Comparison of ENCODE assay signal across 1 cellular context in the genomic region with DNA sequence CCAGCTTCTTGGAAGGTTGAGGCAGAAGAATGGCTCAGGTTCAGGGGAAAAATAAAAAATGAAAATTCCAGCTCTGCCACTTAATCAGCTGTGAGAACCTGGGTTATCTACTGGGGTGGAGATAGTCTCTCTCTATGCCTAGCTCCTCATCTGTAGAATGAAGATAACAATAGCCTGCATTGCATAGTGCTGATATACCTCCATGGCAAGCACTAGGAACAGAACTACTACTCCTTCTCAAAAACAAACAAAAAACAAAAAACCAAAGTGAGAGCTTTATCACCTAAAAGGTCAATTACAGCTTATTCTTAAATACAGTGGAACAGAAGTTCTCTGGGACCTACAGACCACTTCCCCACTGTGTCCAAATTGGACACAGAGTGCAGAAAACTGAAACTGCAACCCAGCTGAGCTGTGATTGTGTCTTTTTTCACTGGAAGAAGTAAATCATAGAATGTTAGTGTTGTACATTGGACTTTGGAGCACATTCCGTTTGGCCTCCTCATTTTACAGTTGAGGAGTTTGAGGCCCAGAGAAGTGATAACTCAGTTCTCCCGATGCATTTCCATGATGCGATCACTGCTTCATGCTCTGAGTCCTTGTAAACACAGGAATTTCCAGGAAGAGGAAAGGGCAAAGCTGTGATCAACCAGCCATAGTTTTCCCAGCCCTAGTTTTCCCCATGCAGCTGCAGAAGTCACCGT.
TF ChIP-seq lines count a peak whose summit lies in the region.

No MANE protein-coding gene starts in this region.

TF ChIP-seq in K562, 482 proteins besides CTCF, POLR2A, EP300 and RAD21 (continued from another document and continues in another):
- TF ChIP-seq ZNF766 (CRISPR knock-in tag; conservative IDR thresholded peaks at IDR 0.05): peak; percentile 83; the same call in 1 of the 2 replicates
- TF ChIP-seq ZNF311 (CRISPR knock-in tag; IDR thresholded peaks at IDR 0.05): no peak
- no peak for TF ChIP-seq FOXA1 (IDR thresholded peaks at IDR 0.05; ENCODE audit: borderline replicate concordance)
- no peak for TF ChIP-seq POLR2B (IDR thresholded peaks at IDR 0.05; ENCODE audit: low read depth, partially characterized antibody)
- TF ChIP-seq FOXJ2 (tag; IDR thresholded peaks at IDR 0.05): no peak; the same call in 1 of the 2 replicates
- no peak for TF ChIP-seq EGR1 (conservative IDR thresholded peaks at IDR 0.05)
- no peak for TF ChIP-seq SNRNP70 (optimal IDR thresholded peaks at IDR 0.05; ENCODE audit: low read depth, low read length)
- peak; percentile 64; the same call in 1 of the 2 replicates for TF ChIP-seq DMBX1 (CRISPR knock-in tag; IDR thresholded peaks at IDR 0.05; ENCODE audit: borderline replicate concordance)
- no peak for TF ChIP-seq PHB (CRISPR knock-in tag; IDR thresholded peaks at IDR 0.05)
- no peak for TF ChIP-seq EWSR1 (IDR thresholded peaks at IDR 0.05; ENCODE audit: borderline replicate concordance, low read depth, partially characterized antibody)
- no peak for TF ChIP-seq PCBP1 (IDR thresholded peaks at IDR 0.05; ENCODE audit: low read depth, low read length, poor library complexity, severe bottlenecking)
- no peak for TF ChIP-seq ZNF79 (CRISPR knock-in tag; IDR thresholded peaks at IDR 0.05; ENCODE audit: low read depth)
- TF ChIP-seq, protein P1, sequence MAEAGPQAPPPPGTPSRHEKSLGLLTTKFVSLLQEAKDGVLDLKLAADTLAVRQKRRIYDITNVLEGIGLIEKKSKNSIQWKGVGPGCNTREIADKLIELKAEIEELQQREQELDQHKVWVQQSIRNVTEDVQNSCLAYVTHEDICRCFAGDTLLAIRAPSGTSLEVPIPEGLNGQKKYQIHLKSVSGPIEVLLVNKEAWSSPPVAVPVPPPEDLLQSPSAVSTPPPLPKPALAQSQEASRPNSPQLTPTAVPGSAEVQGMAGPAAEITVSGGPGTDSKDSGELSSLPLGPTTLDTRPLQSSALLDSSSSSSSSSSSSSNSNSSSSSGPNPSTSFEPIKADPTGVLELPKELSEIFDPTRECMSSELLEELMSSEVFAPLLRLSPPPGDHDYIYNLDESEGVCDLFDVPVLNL (CRISPR knock-in tag; IDR thresholded peaks at IDR 0.05; ENCODE audit: low read depth): no peak
- TF ChIP-seq, protein P2, sequence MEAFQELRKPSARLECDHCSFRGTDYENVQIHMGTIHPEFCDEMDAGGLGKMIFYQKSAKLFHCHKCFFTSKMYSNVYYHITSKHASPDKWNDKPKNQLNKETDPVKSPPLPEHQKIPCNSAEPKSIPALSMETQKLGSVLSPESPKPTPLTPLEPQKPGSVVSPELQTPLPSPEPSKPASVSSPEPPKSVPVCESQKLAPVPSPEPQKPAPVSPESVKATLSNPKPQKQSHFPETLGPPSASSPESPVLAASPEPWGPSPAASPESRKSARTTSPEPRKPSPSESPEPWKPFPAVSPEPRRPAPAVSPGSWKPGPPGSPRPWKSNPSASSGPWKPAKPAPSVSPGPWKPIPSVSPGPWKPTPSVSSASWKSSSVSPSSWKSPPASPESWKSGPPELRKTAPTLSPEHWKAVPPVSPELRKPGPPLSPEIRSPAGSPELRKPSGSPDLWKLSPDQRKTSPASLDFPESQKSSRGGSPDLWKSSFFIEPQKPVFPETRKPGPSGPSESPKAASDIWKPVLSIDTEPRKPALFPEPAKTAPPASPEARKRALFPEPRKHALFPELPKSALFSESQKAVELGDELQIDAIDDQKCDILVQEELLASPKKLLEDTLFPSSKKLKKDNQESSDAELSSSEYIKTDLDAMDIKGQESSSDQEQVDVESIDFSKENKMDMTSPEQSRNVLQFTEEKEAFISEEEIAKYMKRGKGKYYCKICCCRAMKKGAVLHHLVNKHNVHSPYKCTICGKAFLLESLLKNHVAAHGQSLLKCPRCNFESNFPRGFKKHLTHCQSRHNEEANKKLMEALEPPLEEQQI (IDR thresholded peaks at IDR 0.05): peak; percentile 56; the same call in 1 of the 2 replicates
- 0 out of 2 replicates have a peak, but pooled peaks have one; percentile 56 for TF ChIP-seq TARDBP (IDR thresholded peaks at IDR 0.05)
- TF ChIP-seq, protein P3, sequence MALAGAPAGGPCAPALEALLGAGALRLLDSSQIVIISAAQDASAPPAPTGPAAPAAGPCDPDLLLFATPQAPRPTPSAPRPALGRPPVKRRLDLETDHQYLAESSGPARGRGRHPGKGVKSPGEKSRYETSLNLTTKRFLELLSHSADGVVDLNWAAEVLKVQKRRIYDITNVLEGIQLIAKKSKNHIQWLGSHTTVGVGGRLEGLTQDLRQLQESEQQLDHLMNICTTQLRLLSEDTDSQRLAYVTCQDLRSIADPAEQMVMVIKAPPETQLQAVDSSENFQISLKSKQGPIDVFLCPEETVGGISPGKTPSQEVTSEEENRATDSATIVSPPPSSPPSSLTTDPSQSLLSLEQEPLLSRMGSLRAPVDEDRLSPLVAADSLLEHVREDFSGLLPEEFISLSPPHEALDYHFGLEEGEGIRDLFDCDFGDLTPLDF (CRISPR knock-in tag; IDR thresholded peaks at IDR 0.05): no peak
- TF ChIP-seq ZNF197 (CRISPR knock-in tag; IDR thresholded peaks at IDR 0.05; ENCODE audit: low read depth): peak; percentile 53; the same call in 1 of the 2 replicates
- no peak for TF ChIP-seq SREBF1 (IDR thresholded peaks at IDR 0.05; ENCODE audit: borderline replicate concordance, low read depth, low read length)
- no peak for TF ChIP-seq ZNF212 (CRISPR knock-in tag; IDR thresholded peaks at IDR 0.05)
- no peak for TF ChIP-seq MAFG (tag; conservative IDR thresholded peaks at IDR 0.05)
- no peak for TF ChIP-seq PTRF (tag; IDR thresholded peaks at IDR 0.05)
- TF ChIP-seq, protein P4, sequence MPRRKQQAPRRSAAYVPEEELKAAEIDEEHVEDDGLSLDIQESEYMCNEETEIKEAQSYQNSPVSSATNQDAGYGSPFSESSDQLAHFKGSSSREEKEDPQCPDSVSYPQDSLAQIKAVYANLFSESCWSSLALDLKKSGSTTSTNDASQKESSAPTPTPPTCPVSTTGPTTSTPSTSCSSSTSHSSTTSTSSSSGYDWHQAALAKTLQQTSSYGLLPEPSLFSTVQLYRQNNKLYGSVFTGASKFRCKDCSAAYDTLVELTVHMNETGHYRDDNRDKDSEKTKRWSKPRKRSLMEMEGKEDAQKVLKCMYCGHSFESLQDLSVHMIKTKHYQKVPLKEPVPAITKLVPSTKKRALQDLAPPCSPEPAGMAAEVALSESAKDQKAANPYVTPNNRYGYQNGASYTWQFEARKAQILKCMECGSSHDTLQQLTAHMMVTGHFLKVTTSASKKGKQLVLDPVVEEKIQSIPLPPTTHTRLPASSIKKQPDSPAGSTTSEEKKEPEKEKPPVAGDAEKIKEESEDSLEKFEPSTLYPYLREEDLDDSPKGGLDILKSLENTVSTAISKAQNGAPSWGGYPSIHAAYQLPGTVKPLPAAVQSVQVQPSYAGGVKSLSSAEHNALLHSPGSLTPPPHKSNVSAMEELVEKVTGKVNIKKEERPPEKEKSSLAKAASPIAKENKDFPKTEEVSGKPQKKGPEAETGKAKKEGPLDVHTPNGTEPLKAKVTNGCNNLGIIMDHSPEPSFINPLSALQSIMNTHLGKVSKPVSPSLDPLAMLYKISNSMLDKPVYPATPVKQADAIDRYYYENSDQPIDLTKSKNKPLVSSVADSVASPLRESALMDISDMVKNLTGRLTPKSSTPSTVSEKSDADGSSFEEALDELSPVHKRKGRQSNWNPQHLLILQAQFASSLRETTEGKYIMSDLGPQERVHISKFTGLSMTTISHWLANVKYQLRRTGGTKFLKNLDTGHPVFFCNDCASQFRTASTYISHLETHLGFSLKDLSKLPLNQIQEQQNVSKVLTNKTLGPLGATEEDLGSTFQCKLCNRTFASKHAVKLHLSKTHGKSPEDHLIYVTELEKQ (CRISPR knock-in tag; IDR thresholded peaks at IDR 0.05): no peak
- TF ChIP-seq HDGF (IDR thresholded peaks at IDR 0.05): no peak
- TF ChIP-seq CREB1 (IDR thresholded peaks at IDR 0.05): no peak
- no peak for TF ChIP-seq CREB1 (CRISPR knock-in tag; IDR thresholded peaks at IDR 0.05)
- TF ChIP-seq HIVEP1 (CRISPR knock-in tag; IDR thresholded peaks at IDR 0.05): no peak
- no peak for TF ChIP-seq ZNF384 (IDR thresholded peaks at IDR 0.05; ENCODE audit: low read depth, low read length)
- no peak; a peak in 1 of 4 replicates for TF ChIP-seq FOXK2 (conservative IDR thresholded peaks at IDR 0.05 in 1 of 2, IDR thresholded peaks at IDR 0.05 in 1 of 2; ENCODE audit: low read depth in 2 of 2)
- 0 out of 2 replicates have a peak, but pooled peaks have one; percentile 10 for TF ChIP-seq PHF8 (IDR thresholded peaks at IDR 0.05; ENCODE audit: borderline replicate concordance, low read length)
- TF ChIP-seq EP400 (IDR thresholded peaks at IDR 0.05): peak; percentile 31; the same call in 1 of the 2 replicates
- no peak for TF ChIP-seq SNIP1 (IDR thresholded peaks at IDR 0.05; ENCODE audit: low read depth)
- TF ChIP-seq ZNF445 (CRISPR knock-in tag; IDR thresholded peaks at IDR 0.05; ENCODE audit: low read depth): no peak
- TF ChIP-seq CBX1 (IDR thresholded peaks at IDR 0.05; ENCODE audit: low read depth): no peak
- TF ChIP-seq IRF2 (CRISPR knock-in tag; IDR thresholded peaks at IDR 0.05): no peak
- TF ChIP-seq LCOR (CRISPR knock-in tag; IDR thresholded peaks at IDR 0.05): no peak
- TF ChIP-seq, protein P5, sequence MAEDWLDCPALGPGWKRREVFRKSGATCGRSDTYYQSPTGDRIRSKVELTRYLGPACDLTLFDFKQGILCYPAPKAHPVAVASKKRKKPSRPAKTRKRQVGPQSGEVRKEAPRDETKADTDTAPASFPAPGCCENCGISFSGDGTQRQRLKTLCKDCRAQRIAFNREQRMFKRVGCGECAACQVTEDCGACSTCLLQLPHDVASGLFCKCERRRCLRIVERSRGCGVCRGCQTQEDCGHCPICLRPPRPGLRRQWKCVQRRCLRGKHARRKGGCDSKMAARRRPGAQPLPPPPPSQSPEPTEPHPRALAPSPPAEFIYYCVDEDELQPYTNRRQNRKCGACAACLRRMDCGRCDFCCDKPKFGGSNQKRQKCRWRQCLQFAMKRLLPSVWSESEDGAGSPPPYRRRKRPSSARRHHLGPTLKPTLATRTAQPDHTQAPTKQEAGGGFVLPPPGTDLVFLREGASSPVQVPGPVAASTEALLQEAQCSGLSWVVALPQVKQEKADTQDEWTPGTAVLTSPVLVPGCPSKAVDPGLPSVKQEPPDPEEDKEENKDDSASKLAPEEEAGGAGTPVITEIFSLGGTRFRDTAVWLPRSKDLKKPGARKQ (CRISPR knock-in tag; IDR thresholded peaks at IDR 0.05): no peak
- TF ChIP-seq XRCC3 (IDR thresholded peaks at IDR 0.05): no peak
- TF ChIP-seq GABPA (tag; conservative IDR thresholded peaks at IDR 0.05; ENCODE audit: low read depth): no peak
- TF ChIP-seq SLC30A9 (CRISPR knock-in tag; IDR thresholded peaks at IDR 0.05): no peak
- TF ChIP-seq KLF10 (CRISPR knock-in tag; IDR thresholded peaks at IDR 0.05): no peak
- TF ChIP-seq CC2D1A (IDR thresholded peaks at IDR 0.05): peak; percentile 75; the same call in 1 of the 2 replicates
- no peak for TF ChIP-seq TAF1 (IDR thresholded peaks at IDR 0.05; ENCODE audit: control insufficient read depth, extremely low read depth, insufficient read depth, low read length, severe bottlenecking)
- no peak for TF ChIP-seq MTF1 (CRISPR knock-in tag; IDR thresholded peaks at IDR 0.05; ENCODE audit: borderline replicate concordance)
- TF ChIP-seq MECOM (CRISPR knock-in tag; IDR thresholded peaks at IDR 0.05): peak; percentile 62
- TF ChIP-seq, protein P6, sequence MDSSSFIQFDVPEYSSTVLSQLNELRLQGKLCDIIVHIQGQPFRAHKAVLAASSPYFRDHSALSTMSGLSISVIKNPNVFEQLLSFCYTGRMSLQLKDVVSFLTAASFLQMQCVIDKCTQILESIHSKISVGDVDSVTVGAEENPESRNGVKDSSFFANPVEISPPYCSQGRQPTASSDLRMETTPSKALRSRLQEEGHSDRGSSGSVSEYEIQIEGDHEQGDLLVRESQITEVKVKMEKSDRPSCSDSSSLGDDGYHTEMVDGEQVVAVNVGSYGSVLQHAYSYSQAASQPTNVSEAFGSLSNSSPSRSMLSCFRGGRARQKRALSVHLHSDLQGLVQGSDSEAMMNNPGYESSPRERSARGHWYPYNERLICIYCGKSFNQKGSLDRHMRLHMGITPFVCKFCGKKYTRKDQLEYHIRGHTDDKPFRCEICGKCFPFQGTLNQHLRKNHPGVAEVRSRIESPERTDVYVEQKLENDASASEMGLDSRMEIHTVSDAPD (CRISPR knock-in tag; IDR thresholded peaks at IDR 0.05): no peak
- TF ChIP-seq, protein P7, sequence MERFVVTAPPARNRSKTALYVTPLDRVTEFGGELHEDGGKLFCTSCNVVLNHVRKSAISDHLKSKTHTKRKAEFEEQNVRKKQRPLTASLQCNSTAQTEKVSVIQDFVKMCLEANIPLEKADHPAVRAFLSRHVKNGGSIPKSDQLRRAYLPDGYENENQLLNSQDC (CRISPR knock-in tag; IDR thresholded peaks at IDR 0.05): no peak
- TF ChIP-seq ZNF780A (CRISPR knock-in tag; IDR thresholded peaks at IDR 0.05): no peak
- peak; percentile 59 for TF ChIP-seq BRD9 (IDR thresholded peaks at IDR 0.05; ENCODE audit: low read depth, partially characterized antibody)
- no peak for TF ChIP-seq FIP1L1 (IDR thresholded peaks at IDR 0.05; ENCODE audit: low read depth, low read length, poor library complexity, severe bottlenecking)
- TF ChIP-seq, protein P8, sequence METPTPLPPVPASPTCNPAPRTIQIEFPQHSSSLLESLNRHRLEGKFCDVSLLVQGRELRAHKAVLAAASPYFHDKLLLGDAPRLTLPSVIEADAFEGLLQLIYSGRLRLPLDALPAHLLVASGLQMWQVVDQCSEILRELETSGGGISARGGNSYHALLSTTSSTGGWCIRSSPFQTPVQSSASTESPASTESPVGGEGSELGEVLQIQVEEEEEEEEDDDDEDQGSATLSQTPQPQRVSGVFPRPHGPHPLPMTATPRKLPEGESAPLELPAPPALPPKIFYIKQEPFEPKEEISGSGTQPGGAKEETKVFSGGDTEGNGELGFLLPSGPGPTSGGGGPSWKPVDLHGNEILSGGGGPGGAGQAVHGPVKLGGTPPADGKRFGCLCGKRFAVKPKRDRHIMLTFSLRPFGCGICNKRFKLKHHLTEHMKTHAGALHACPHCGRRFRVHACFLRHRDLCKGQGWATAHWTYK (CRISPR knock-in tag; IDR thresholded peaks at IDR 0.05): no peak
- no peak for TF ChIP-seq RAD51 (IDR thresholded peaks at IDR 0.05; ENCODE audit: borderline replicate concordance, low read depth)
- TF ChIP-seq POLR2G (IDR thresholded peaks at IDR 0.05; ENCODE audit: low read depth, low read length): no peak
- TF ChIP-seq, protein P9, sequence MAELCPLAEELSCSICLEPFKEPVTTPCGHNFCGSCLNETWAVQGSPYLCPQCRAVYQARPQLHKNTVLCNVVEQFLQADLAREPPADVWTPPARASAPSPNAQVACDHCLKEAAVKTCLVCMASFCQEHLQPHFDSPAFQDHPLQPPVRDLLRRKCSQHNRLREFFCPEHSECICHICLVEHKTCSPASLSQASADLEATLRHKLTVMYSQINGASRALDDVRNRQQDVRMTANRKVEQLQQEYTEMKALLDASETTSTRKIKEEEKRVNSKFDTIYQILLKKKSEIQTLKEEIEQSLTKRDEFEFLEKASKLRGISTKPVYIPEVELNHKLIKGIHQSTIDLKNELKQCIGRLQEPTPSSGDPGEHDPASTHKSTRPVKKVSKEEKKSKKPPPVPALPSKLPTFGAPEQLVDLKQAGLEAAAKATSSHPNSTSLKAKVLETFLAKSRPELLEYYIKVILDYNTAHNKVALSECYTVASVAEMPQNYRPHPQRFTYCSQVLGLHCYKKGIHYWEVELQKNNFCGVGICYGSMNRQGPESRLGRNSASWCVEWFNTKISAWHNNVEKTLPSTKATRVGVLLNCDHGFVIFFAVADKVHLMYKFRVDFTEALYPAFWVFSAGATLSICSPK (IDR thresholded peaks at IDR 0.05; ENCODE audit: borderline replicate concordance): no peak
- TF ChIP-seq MEF2A (IDR thresholded peaks at IDR 0.05; ENCODE audit: control insufficient read depth, low read depth, low read length): no peak
- TF ChIP-seq ZNF232 (CRISPR knock-in tag; IDR thresholded peaks at IDR 0.05): no peak
- no peak for TF ChIP-seq HCFC1 (IDR thresholded peaks at IDR 0.05; ENCODE audit: low read depth, low read length)
